ENCODE assay signal across 8 cellular contexts in the genomic region with DNA sequence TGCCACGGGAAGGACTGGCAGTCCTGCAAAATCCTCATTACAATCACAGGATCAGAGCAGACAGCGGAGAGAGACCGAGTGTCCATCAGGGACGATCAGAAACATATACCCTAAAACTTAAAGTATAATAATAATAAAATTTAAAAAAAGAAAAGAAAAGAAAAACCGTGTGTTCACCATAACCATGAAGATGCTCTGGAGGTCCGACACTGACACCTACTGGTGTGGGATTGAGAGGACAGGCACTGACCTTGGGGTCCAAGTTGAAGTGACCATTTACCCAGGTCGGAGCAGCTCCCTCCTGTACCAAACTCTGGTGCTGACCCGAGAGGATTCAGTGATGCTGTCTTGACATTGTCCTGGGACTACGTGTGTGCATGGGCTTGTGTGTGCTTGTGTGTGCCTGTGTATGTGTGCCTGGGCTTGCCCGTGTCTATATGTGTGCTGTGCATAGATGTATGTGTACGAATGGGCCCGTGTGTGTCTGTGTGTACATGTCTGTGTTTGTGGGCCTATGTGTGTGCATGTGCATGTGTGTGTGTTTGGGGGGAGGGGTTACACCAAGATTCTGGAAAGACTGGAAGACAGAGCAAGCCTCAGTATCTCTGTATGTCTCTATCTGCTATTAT. TPM values are rescaled to one million over a fixed set of nuclear protein-coding genes. Genes with fewer than 3 reads are reported as not detected.
A peak's percentile ranks its signal among the peaks of the same experiment; 100 is the strongest.
DNase-seq lines count a peak whose midpoint lies in the region; ATAC-seq, FAIRE-seq and TF ChIP-seq lines count a peak whose summit lies in the region.

No MANE protein-coding gene starts in this region.

- H3K4me2 ChIP-seq in OCI-LY3 (ENCODE audit: low read length), result peak overlapping the region; percentile 11; the same call in 1 of the 2 replicates

- H2AFZ ChIP-seq in OCI-LY3 (ENCODE audit: low read depth, low read length), result no peak overlapping the region

- TF ChIP-seq POLR2A in GM12891 (IDR thresholded peaks at IDR 0.05; ENCODE audit: low read depth, low read length), result no peak

- no peaks in the 10 kb centered on the region for H3K27me3 ChIP-seq in CD4-positive, alpha-beta T cell (ENCODE audit: control insufficient read depth, insufficient read depth, low read length)
- peaks cover 45% of the 10 kb centered on the region for H3K27me3 ChIP-seq in OCI-LY3 (ENCODE audit: low read depth, low read length)

- no peaks in the 10 kb centered on the region for H3K79me2 ChIP-seq in OCI-LY3 (ENCODE audit: low read length)

- DNase-seq in CD4-positive, alpha-beta T cell, result peak in 4 of 10 experiments; percentile 6 to 16 (median 8)
- peak; percentile 41 for DNase-seq in GM12891 (ENCODE audit: insufficient read length, low spot score)
- DNase-seq in chondrocyte (ENCODE audit: low spot score), result no peak
- DNase-seq in mucosa of descending colon, result peak in 1 of 3 donors; percentile 59
- no peak for DNase-seq in activated CD4-positive, CD25-positive, alpha-beta regulatory T cell treated with anti-CD3 and anti-CD28 coated beads, Interleukin-2, amount 50 U/mL, for 72 hours
- DNase-seq in globus pallidus (ENCODE audit: low spot score), result no peak
- DNase-seq in NCI-H774 (lab: John Stamatoyannopoulos, UW), result no peak

- peak; percentile 71 for TF ChIP-seq CTCF in CD4-positive, alpha-beta T cell (IDR thresholded peaks at IDR 0.05)
- TF ChIP-seq CTCF in OCI-LY3 (IDR thresholded peaks at IDR 0.05; ENCODE audit: low read depth, low read length) (peak; percentile 67), chondrocyte (IDR thresholded peaks at IDR 0.05) (peak; percentile 84), mucosa of descending colon (IDR thresholded peaks at IDR 0.05) (peak; percentile 49)

- H3K36me3 ChIP-seq in OCI-LY3 (replicated peaks; ENCODE audit: low read depth, low read length) (no peaks in the 10 kb centered on the region), mucosa of descending colon (ENCODE audit: low read depth) (no peaks in the 10 kb centered on the region)

- no peaks in the 10 kb centered on the region for H3K9me3 Mint-ChIP-seq in CD4-positive, alpha-beta T cell
- H3K9me3 Mint-ChIP-seq in chondrocyte (ENCODE audit: low read depth), result no peaks in the 10 kb centered on the region

- H3K4me3 Mint-ChIP-seq in CD4-positive, alpha-beta T cell, result no peak overlapping the region
- no peak overlapping the region for H3K4me3 Mint-ChIP-seq in chondrocyte (ENCODE audit: unreplicated experiment)

- peak; percentile 64 for FAIRE-seq in GM12891 (lab: Jason Lieb, UNC)

- no peaks in the 10 kb centered on the region for H4K20me1 ChIP-seq in OCI-LY3 (ENCODE audit: insufficient read depth, low read length)

- no peaks in the 10 kb centered on the region for H3K9me3 ChIP-seq in CD4-positive, alpha-beta T cell (ENCODE audit: control insufficient read depth, low read length)
- H3K9me3 ChIP-seq in OCI-LY3 (ENCODE audit: insufficient read depth, low read length) (no peaks in the 10 kb centered on the region), mucosa of descending colon (no peaks in the 10 kb centered on the region)

- H3K4me1 ChIP-seq in OCI-LY3 (ENCODE audit: low read length) (peaks cover 23% of the 10 kb centered on the region), mucosa of descending colon (ENCODE audit: low read depth) (no peaks in the 10 kb centered on the region)

- H3K27me3 Mint-ChIP-seq in CD4-positive, alpha-beta T cell, result peaks cover 9% of the 10 kb centered on the region
- peaks cover 40% of the 10 kb centered on the region for H3K27me3 Mint-ChIP-seq in chondrocyte (ENCODE audit: low read depth)

- H3K4me1 Mint-ChIP-seq in CD4-positive, alpha-beta T cell (ENCODE audit: low read depth), result peaks cover 41% of the 10 kb centered on the region
- peaks cover 17% of the 10 kb centered on the region for H3K4me1 Mint-ChIP-seq in chondrocyte (ENCODE audit: low read depth)

- H3K36me3 Mint-ChIP-seq in CD4-positive, alpha-beta T cell (ENCODE audit: low read depth), result no peaks in the 10 kb centered on the region
- no peaks in the 10 kb centered on the region for H3K36me3 Mint-ChIP-seq in chondrocyte (ENCODE audit: low read depth)

- no peak for ATAC-seq in CD4-positive, alpha-beta T cell (ENCODE audit: poor library complexity)
- peak; percentile 54 for ATAC-seq in mucosa of descending colon

- POLR2A ChIA-PET in CD4-positive, alpha-beta T cell (lab: Charles Lee), result no interaction called here

- intact Hi-C loops in CD4-positive, alpha-beta T cell (cut with DNase I, micrococcal nuclease), result loop anchor here (1.0 to 5.0 kb wide), 4 partner anchors 110 to 234 kb away; no protein-coding TSS in a partner anchor
- intact Hi-C loops in mucosa of descending colon (cut with DNase I, micrococcal nuclease), result no loop called here

- no peak overlapping the region for H3K9ac ChIP-seq in OCI-LY3 (ENCODE audit: low read length)

- H3K4me3 ChIP-seq in OCI-LY3 (ENCODE audit: low read length), result no peak overlapping the region
- no peak overlapping the region for H3K4me3 ChIP-seq in mucosa of descending colon

- CTCF ChIA-PET in CD4-positive, alpha-beta T cell (lab: Charles Lee), result no interaction called here

- no peak overlapping the region for H3K27ac Mint-ChIP-seq in CD4-positive, alpha-beta T cell
- H3K27ac Mint-ChIP-seq in chondrocyte (ENCODE audit: unreplicated experiment), result no peak overlapping the region

- H3K27ac ChIP-seq in CD4-positive, alpha-beta T cell (ENCODE audit: low read depth, low read length), result no peak overlapping the region
- no peak overlapping the region for H3K27ac ChIP-seq in OCI-LY3 (ENCODE audit: low read length)

TF ChIP-seq in GM12891, 5 proteins besides CTCF, POLR2A, EP300 and RAD21:
- TF ChIP-seq TAF1 (IDR thresholded peaks at IDR 0.05; ENCODE audit: low read depth, low read length), result no peak
- no peak for TF ChIP-seq POLR2AphosphoS5 (IDR thresholded peaks at IDR 0.05; ENCODE audit: low read depth, low read length)
- no peak for TF ChIP-seq SPI1 (IDR thresholded peaks at IDR 0.05; ENCODE audit: low read depth, low read length)
- no peak for TF ChIP-seq POU2F2 (IDR thresholded peaks at IDR 0.05; ENCODE audit: low read depth, low read length)
- TF ChIP-seq PAX5 (IDR thresholded peaks at IDR 0.05; ENCODE audit: insufficient read depth, low read length, severe bottlenecking), result no peak

RNA-seq across cellular contexts. Expression of a gene that starts 10.0 kb away (rescaled TPM):
- not detected for total RNA-seq in CD4-positive, alpha-beta T cell
- polyA plus RNA-seq in GM12891 (2012; ENCODE audit: low read depth, missing spikeins), result not detected
- total RNA-seq in chondrocyte (not detected in 3 replicates), mucosa of descending colon (not detected)

RNA-seq across cellular contexts. Expression of a gene that starts 21.5 kb away (rescaled TPM):
- total RNA-seq in CD4-positive, alpha-beta T cell, result under 1 TPM; 0.93 to 0.98 TPM
- polyA plus RNA-seq in GM12891 (2012; ENCODE audit: low read depth, missing spikeins), result not detected
- total RNA-seq in chondrocyte, result not detected in 3 replicates
- under 1 TPM in 2 of 3 donors, not detected in 1; 0.47 to 0.53 TPM for total RNA-seq in mucosa of descending colon

RNA-seq across cellular contexts. Expression of a gene that starts 34.7 kb away (rescaled TPM):
- not detected for total RNA-seq in CD4-positive, alpha-beta T cell
- polyA plus RNA-seq in GM12891 (2012; ENCODE audit: low read depth, missing spikeins), result not detected
- total RNA-seq in chondrocyte, result not detected in 3 replicates
- total RNA-seq in mucosa of descending colon, result not detected

RNA-seq across cellular contexts. Expression of a gene that starts 56.1 kb away (rescaled TPM):
- total RNA-seq in CD4-positive, alpha-beta T cell, result under 1 TPM; 0.41 to 0.50 TPM
- 0.63 TPM for polyA plus RNA-seq in GM12891 (2012; ENCODE audit: low read depth, missing spikeins)
- total RNA-seq in chondrocyte (not detected in 3 replicates), mucosa of descending colon (1 to 10 TPM in 1 of 3 donors, under 1 TPM in 2; 0.26 to 1.7 (median 0.95) TPM)

Comparison
In these comparisons a context has a peak if more than half of its experiments do, and no peak if none do; other contexts are left out.
1. intact Hi-C loops: an anchor here in CD4-positive, alpha-beta T cell (1.0 to 5.0 kb wide); none called in mucosa of descending colon.